Comparison of ENCODE assay signal across 26 cellular contexts in genomic region chr3:174960898-174961297, GRCh38.
"Had no signal": no experiment of that assay in that cellular context is flagged by ENCODE, and none has a peak within 500 bp of the region (broad histone marks: within the 10 kb centered on the region; RNA-seq: fewer than 3 reads in every experiment).

No MANE protein-coding gene starts in this region.

- H3K27ac ChIP-seq: colonic mucosa, coronary artery, dorsolateral prefrontal cortex, epithelial cell of prostate, esophagus muscularis mucosa, esophagus squamous epithelium, foreskin keratinocyte, gastrocnemius medialis, gastroesophageal sphincter, heart left ventricle, heart right ventricle, hepatocyte had no signal

- H3K27me3 ChIP-seq: colonic mucosa, dorsolateral prefrontal cortex, esophagus muscularis mucosa, esophagus squamous epithelium, foreskin keratinocyte, gastrocnemius medialis, gastroesophageal sphincter, heart left ventricle, heart right ventricle, hepatocyte had no signal

- H3K9me3 Mint-ChIP-seq: endodermal cell had no signal

- H3K9me3 ChIP-seq: colonic mucosa, esophagus muscularis mucosa, esophagus squamous epithelium, gastrocnemius medialis, gastroesophageal sphincter, heart left ventricle, heart right ventricle had no signal

- H3K4me3 ChIP-seq: colonic mucosa, coronary artery, dorsolateral prefrontal cortex, esophagus muscularis mucosa, esophagus squamous epithelium, gastrocnemius medialis, gastroesophageal sphincter, heart left ventricle, heart right ventricle, hepatocyte had no signal

- ATAC-seq: effector memory CD8-positive, alpha-beta T cell; esophagus mucosa; foreskin keratinocyte; gastrocnemius medialis; gastroesophageal sphincter; heart left ventricle; heart right ventricle had no signal

- H3K36me3 ChIP-seq: colonic mucosa, esophagus muscularis mucosa, esophagus squamous epithelium, gastrocnemius medialis, gastroesophageal sphincter, heart left ventricle, heart right ventricle had no signal

- H3K4me1 ChIP-seq: colonic mucosa, gastrocnemius medialis had no signal

- H3K4me2 ChIP-seq: hepatocyte had no signal

- H3K27me3 Mint-ChIP-seq: dendritic cell treated with granulocyte-macrophage colony-stimulating factor and Interleukin-4, amounts not matched to agents 40 ng/mL and 50 ng/mL, for 4 days; effector memory CD8-positive, alpha-beta T cell had no signal

- DNase-seq: colonic mucosa; cortex of kidney; dermis blood vessel endothelial cell; dorsolateral prefrontal cortex; effector CD4-positive, alpha-beta T cell; effector CD8-positive, alpha-beta T cell; effector memory CD4-positive, alpha-beta T cell; effector memory CD8-positive, alpha-beta T cell; endodermal cell; erythroblast; esophagus squamous epithelium; foreskin fibroblast; foreskin keratinocyte; foreskin melanocyte; gastrocnemius medialis; glutamatergic neuron; head of caudate nucleus; heart left ventricle; heart right ventricle had no signal

- H2AFZ ChIP-seq: hepatocyte had no signal

- H3K27ac Mint-ChIP-seq: dendritic cell treated with granulocyte-macrophage colony-stimulating factor and Interleukin-4, amounts not matched to agents 40 ng/mL and 50 ng/mL, for 4 days; effector memory CD8-positive, alpha-beta T cell; endodermal cell had no signal

- H3K4me3 Mint-ChIP-seq: dendritic cell treated with granulocyte-macrophage colony-stimulating factor and Interleukin-4, amounts not matched to agents 40 ng/mL and 50 ng/mL, for 4 days; effector memory CD8-positive, alpha-beta T cell; endodermal cell had no signal
